Comparison of ENCODE assay signal across 10 cellular contexts in the genomic region with DNA sequence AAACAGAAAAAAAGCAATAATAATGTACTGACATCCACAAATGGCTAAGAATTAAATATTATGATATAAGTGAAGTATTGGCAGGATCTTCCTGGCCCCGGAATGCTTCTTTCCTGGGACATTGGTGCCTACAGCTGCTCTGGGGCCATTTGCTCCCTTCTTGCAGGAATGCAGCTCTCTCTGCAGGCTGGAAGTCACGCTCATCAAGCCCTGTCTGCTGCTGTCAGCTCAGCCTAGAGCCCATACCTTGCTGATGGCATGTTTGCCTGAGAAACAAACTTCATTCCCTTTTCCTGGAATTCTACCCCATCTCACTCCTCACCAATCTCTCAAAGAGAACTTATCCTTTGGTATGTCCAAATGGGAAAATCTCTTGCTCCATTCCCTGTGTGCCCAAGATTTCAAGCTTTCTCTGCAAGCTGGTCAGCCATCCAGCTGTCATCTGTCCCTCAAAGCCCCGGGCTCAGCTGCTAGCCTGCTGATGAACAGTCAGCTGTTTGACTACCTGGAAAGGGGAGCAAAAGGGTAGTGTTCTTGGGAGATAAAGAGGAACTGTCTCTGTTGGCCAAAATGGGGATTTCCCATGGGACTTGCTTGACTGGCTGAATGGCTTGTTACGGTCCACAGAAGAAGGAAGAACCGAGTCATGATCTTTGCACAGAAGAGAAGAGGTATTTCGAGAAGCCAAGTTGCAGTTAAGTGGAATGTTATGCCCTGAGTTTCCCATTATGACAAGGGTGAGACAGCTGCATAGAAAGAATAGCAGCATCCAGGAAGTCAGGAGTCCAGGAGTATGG. TPM values are rescaled to one million over a fixed set of nuclear protein-coding genes. Genes with fewer than 3 reads are reported as not detected.
DNase-seq lines count a peak whose midpoint lies in the region; ATAC-seq and TF ChIP-seq lines count a peak whose summit lies in the region.
"Had no signal": no experiment of that assay in that cellular context is flagged by ENCODE, and none has a peak within 500 bp of the region (broad histone marks: within the 10 kb centered on the region; RNA-seq: fewer than 3 reads in every experiment).

No MANE protein-coding gene starts in this region.

- no peaks in the 10 kb centered on the region for H3K4me1 ChIP-seq in colonic mucosa

- no peaks in the 10 kb centered on the region for H3K9me3 ChIP-seq in colonic mucosa

- no peak for DNase-seq in left cardiac atrium
- DNase-seq in left ventricle myocardium superior, result no peak
- peak; percentile 16 for DNase-seq in colonic mucosa
- peak; percentile 34 for DNase-seq in ureter (ENCODE audit: low spot score)
- DNase-seq in activated CD4-positive, alpha-beta T cell treated with anti-CD3 and anti-CD28 coated beads for 48 hours, result no peak
- DNase-seq in cerebellar nuclear complex (lab: John Stamatoyannopoulos, UW), result no peak
- no peak for DNase-seq in hippocampal formation (lab: John Stamatoyannopoulos, UW)
- DNase-seq: H7, NCI-H446 had no signal

- intact Hi-C loops in left cardiac atrium (cut with DNase I) (no loop called here), left ventricle myocardium superior (cut with micrococcal nuclease) (no loop called here), colonic mucosa (cut with DNase I) (no loop called here)

- ATAC-seq in left cardiac atrium (peak; percentile 10 to 21), left ventricle myocardium superior (no peak), HG02938 (IDR thresholded peaks at IDR 0.05; ENCODE audit: unreplicated experiment) (peak; percentile 48)

- H3K36me3 ChIP-seq in colonic mucosa, result no peaks in the 10 kb centered on the region

- H3K27ac ChIP-seq in colonic mucosa, result no peak overlapping the region

- no peak for TF ChIP-seq CTCF in colonic mucosa (IDR thresholded peaks at IDR 0.05)

- H3K27me3 ChIP-seq in colonic mucosa, result no peaks in the 10 kb centered on the region

- no peak overlapping the region for H3K9ac ChIP-seq in colonic mucosa (ENCODE audit: low read depth in 2 of 2, low read length in 2 of 2)

- H3K4me3 ChIP-seq in colonic mucosa, result no peak overlapping the region

RNA-seq across cellular contexts. Expression of a gene that starts 12.0 kb away (rescaled TPM):
- total RNA-seq in left cardiac atrium (10 to 100 TPM; 48.9 to 71.5 TPM), left ventricle myocardium superior (93.5 TPM), colonic mucosa (10 to 100 TPM; 13.1 to 19.9 TPM), ureter (22.7 TPM)

RNA-seq across cellular contexts. Expression of a gene that starts 31.1 kb away (rescaled TPM):
- total RNA-seq in left cardiac atrium, result 10 to 100 TPM; 36.7 to 49.2 TPM
- 32.2 TPM for total RNA-seq in left ventricle myocardium superior
- 10 to 100 TPM; 11.1 to 20.2 TPM for total RNA-seq in colonic mucosa
- 62.7 TPM for total RNA-seq in ureter

RNA-seq across cellular contexts. Expression of a gene that starts 36.4 kb away (rescaled TPM):
- total RNA-seq in left cardiac atrium, result under 1 TPM; 0.21 to 0.27 TPM
- total RNA-seq in left ventricle myocardium superior, result not detected
- 10 to 100 TPM; 14.5 to 17.6 TPM for total RNA-seq in colonic mucosa
- total RNA-seq in ureter, result not detected
- total RNA-seq: H7 had no signal

RNA-seq across cellular contexts. Expression of a gene that starts 53.2 kb away (rescaled TPM):
- total RNA-seq in left cardiac atrium (10 to 100 TPM; 18.9 to 21.1 TPM), left ventricle myocardium superior (12.6 TPM), colonic mucosa (10 to 100 TPM; 16.5 to 17.3 TPM), ureter (21.2 TPM)

Comparison
In these comparisons a context has a peak if more than half of its experiments do, and no peak if none do; other contexts are left out.
1. DNase-seq: peak in colonic mucosa (single experiment) and ureter (single experiment); none in left cardiac atrium (single experiment), left ventricle myocardium superior (single experiment), activated CD4-positive, alpha-beta T cell treated with anti-CD3 and anti-CD28 coated beads for 48 hours (single experiment), cerebellar nuclear complex (0 of 2) and hippocampal formation (0 of 2).
2. RNA of a gene that starts 36.4 kb away (total RNA-seq): 14.5 to 17.6 TPM in colonic mucosa; 0.21 to 0.27 TPM in left cardiac atrium, not detected in left ventricle myocardium superior (single experiment) and not detected in ureter (single experiment); every median in the first group is over 10 times any median in the second.